ENCODE assay signal across 19 cellular contexts in genomic region chr18:24428709-24429108, GRCh38. TPM values are rescaled to one million over a fixed set of nuclear protein-coding genes. Genes with fewer than 3 reads are reported as not detected.
DNase-seq lines count a peak whose midpoint lies in the region; ATAC-seq, FAIRE-seq and TF ChIP-seq lines count a peak whose summit lies in the region.
"Had no signal": no experiment of that assay in that cellular context is flagged by ENCODE, and none has a peak within 500 bp of the region (broad histone marks: within the 10 kb centered on the region; RNA-seq: fewer than 3 reads in every experiment).

No MANE protein-coding gene starts in this region.

- dilution Hi-C loops in keratinocyte (cut with MboI; ENCODE audit: extremely low pct_ligation_motif_present, low sequenced_read_pairs): no loop called here

- peak overlapping the region; percentile 85; the same call in 1 of the 2 replicates for H3K4me2 ChIP-seq in KMS-11
- H3K4me2 ChIP-seq in SU-DHL-6 (ENCODE audit: low read depth, low read length, poor library complexity, severe bottlenecking): no peak overlapping the region
- H3K4me2 ChIP-seq in keratinocyte (ENCODE audit: control insufficient read depth, extremely low read depth, insufficient read depth, low read depth, low read length): no peak overlapping the region

- no peak overlapping the region for H3K27ac ChIP-seq in CD4-positive, CD25-positive, alpha-beta regulatory T cell (ENCODE audit: insufficient read depth, low read length, poor library complexity, severe bottlenecking)
- H3K27ac ChIP-seq in KMS-11 (no peak overlapping the region), SU-DHL-6 (ENCODE audit: low read depth, low read length) (no peak overlapping the region), keratinocyte (ENCODE audit: control insufficient read depth, insufficient read depth, low read length) (no peak overlapping the region)
- H3K27ac ChIP-seq: cardiac muscle cell, SK-N-MC, skin epidermis, thoracic aorta had no signal

- no peaks in the 10 kb centered on the region for H3K9me2 ChIP-seq in SU-DHL-6 (replicated peaks; ENCODE audit: insufficient read depth, low read length)

- ATAC-seq in CD4-positive, CD25-positive, alpha-beta regulatory T cell (ENCODE audit: low read depth in 2 of 2): no peak
- ATAC-seq in GM21825 (IDR thresholded peaks at IDR 0.05; ENCODE audit: unreplicated experiment): no peak
- no peak for ATAC-seq in GM19455 (IDR thresholded peaks at IDR 0.05; ENCODE audit: unreplicated experiment)

- H3K27ac Mint-ChIP-seq in CD4-positive, CD25-positive, alpha-beta regulatory T cell: no peak overlapping the region
- H3K27ac Mint-ChIP-seq: activated CD4-positive, alpha-beta T cell treated with anti-CD3 and anti-CD28 coated beads, Interleukin-2, amount 10 ng/mL, durations not matched to agents 24 days and 14 days had no signal

- peaks cover 8% of the 10 kb centered on the region for H3K27me3 ChIP-seq in CD4-positive, CD25-positive, alpha-beta regulatory T cell (ENCODE audit: control insufficient read depth, insufficient read depth, low read length)
- H3K27me3 ChIP-seq in KMS-11 (ENCODE audit: insufficient read depth, low read depth) (no peaks in the 10 kb centered on the region), SU-DHL-6 (ENCODE audit: low read length) (no peaks in the 10 kb centered on the region), keratinocyte (ENCODE audit: control insufficient read depth, extremely low read depth, insufficient read depth, low read length) (no peaks in the 10 kb centered on the region)

- peak; percentile 9 for FAIRE-seq in keratinocyte (lab: Jason Lieb, UNC)
- no peak for FAIRE-seq in frontal cortex (lab: Jason Lieb, UNC)

- H4K20me1 ChIP-seq in KMS-11 (ENCODE audit: insufficient read depth) (no peaks in the 10 kb centered on the region), SU-DHL-6 (ENCODE audit: low read depth, low read length) (no peaks in the 10 kb centered on the region), keratinocyte (ENCODE audit: control insufficient read depth, extremely low read depth, insufficient read depth, low read length) (no peaks in the 10 kb centered on the region)

- no peaks in the 10 kb centered on the region for H3K9me3 ChIP-seq in CD4-positive, CD25-positive, alpha-beta regulatory T cell (ENCODE audit: control insufficient read depth in 2 of 2, low read length in 2 of 2)
- H3K9me3 ChIP-seq in SU-DHL-6 (ENCODE audit: insufficient read depth, low read length): no peaks in the 10 kb centered on the region
- no peaks in the 10 kb centered on the region for H3K9me3 ChIP-seq in keratinocyte (ENCODE audit: control insufficient read depth, low read depth, low read length)
- H3K9me3 ChIP-seq: thoracic aorta had no signal

- no peaks in the 10 kb centered on the region for H3F3A ChIP-seq in SU-DHL-6 (ENCODE audit: insufficient read depth)

- peak overlapping the region; percentile 30 to 88 (median 69) for H3K4me3 Mint-ChIP-seq in CD4-positive, CD25-positive, alpha-beta regulatory T cell

- no peaks in the 10 kb centered on the region for H3K9me1 ChIP-seq in keratinocyte (ENCODE audit: control insufficient read depth, extremely low read depth, insufficient read depth, low read length)

- H3K4me1 Mint-ChIP-seq in CD4-positive, CD25-positive, alpha-beta regulatory T cell: peaks cover 11 to 28% (median 18%) of the 10 kb centered on the region in 4 donors

- H3K36me3 ChIP-seq in CD4-positive, CD25-positive, alpha-beta regulatory T cell (ENCODE audit: control insufficient read depth, insufficient read depth, low read length): no peaks in the 10 kb centered on the region
- H3K36me3 ChIP-seq in KMS-11 (ENCODE audit: insufficient read depth) (no peaks in the 10 kb centered on the region; the same call in 1 of the 2 replicates), SU-DHL-6 (ENCODE audit: low read length) (no peaks in the 10 kb centered on the region), keratinocyte (ENCODE audit: control insufficient read depth in 2 of 2, extremely low read depth in 1 of 2, insufficient read depth in 2 of 2, low read length in 2 of 2) (peaks cover 4 to 10% of the 10 kb centered on the region in 2 experiments)
- H3K36me3 ChIP-seq: cardiac muscle cell had no signal

- no peak overlapping the region for H2AFZ ChIP-seq in KMS-11 (ENCODE audit: low read depth)
- H2AFZ ChIP-seq in SU-DHL-6 (ENCODE audit: low read depth, low read length, severe bottlenecking): no peak overlapping the region
- no peak overlapping the region for H2AFZ ChIP-seq in keratinocyte (ENCODE audit: control insufficient read depth, low read length)

- H3K9me3 Mint-ChIP-seq in CD4-positive, CD25-positive, alpha-beta regulatory T cell: peaks cover 2 to 9% (median 6%) of the 10 kb centered on the region in 7 donors

- H3K9ac ChIP-seq in KMS-11 (no peak overlapping the region), SU-DHL-6 (ENCODE audit: low read length) (no peak overlapping the region), keratinocyte (ENCODE audit: control insufficient read depth, extremely low read depth, insufficient read depth, low read length) (no peak overlapping the region)

- peaks cover 19% of the 10 kb centered on the region for H3K27me3 Mint-ChIP-seq in CD4-positive, CD25-positive, alpha-beta regulatory T cell

- H3K4me3 ChIP-seq in CD4-positive, CD25-positive, alpha-beta regulatory T cell (ENCODE audit: low read depth, low read length): no peak overlapping the region
- H3K4me3 ChIP-seq in KMS-11 (IDR thresholded peaks at IDR 0.05; ENCODE audit: insufficient read depth, low read depth, low read length): no peak overlapping the region
- H3K4me3 ChIP-seq in SU-DHL-6 (ENCODE audit: insufficient read depth, low read length, poor library complexity, severe bottlenecking): no peak overlapping the region
- no peak overlapping the region for H3K4me3 ChIP-seq in keratinocyte (ENCODE audit: control insufficient read depth in 2 of 3, extremely low read depth in 1 of 3, insufficient read depth in 2 of 3, low read depth in 1 of 3, low read length in 3 of 3)
- H3K4me3 ChIP-seq: skin epidermis, thoracic aorta had no signal

- H3K79me2 ChIP-seq in KMS-11 (ENCODE audit: insufficient read depth, low read depth) (peaks cover 16% of the 10 kb centered on the region; the same call in 1 of the 2 replicates), SU-DHL-6 (ENCODE audit: insufficient read depth, low read length) (no peaks in the 10 kb centered on the region), keratinocyte (ENCODE audit: control insufficient read depth, insufficient read depth, low read length) (peaks cover 13% of the 10 kb centered on the region)

- TF ChIP-seq CTCF in KMS-11 (conservative IDR thresholded peaks at IDR 0.05; ENCODE audit: low read depth, low read length): no peak
- peak; percentile 15 for TF ChIP-seq CTCF in SU-DHL-6 (IDR thresholded peaks at IDR 0.05; ENCODE audit: insufficient read depth, low read length, poor library complexity, severe bottlenecking)
- peak in 2 of 3 experiments; percentile 28 to 35 for TF ChIP-seq CTCF in keratinocyte (optimal IDR thresholded peaks at IDR 0.05 in 1 of 3, IDR thresholded peaks at IDR 0.05 in 1 of 3, conservative IDR thresholded peaks at IDR 0.05 in 1 of 3; ENCODE audit: extremely low read depth in 1 of 3, insufficient read depth in 2 of 3, low read length in 3 of 3)

- H3K4me1 ChIP-seq in CD4-positive, CD25-positive, alpha-beta regulatory T cell (ENCODE audit: control insufficient read depth, insufficient read depth, low read length, poor library complexity, severe bottlenecking): peaks cover 10% of the 10 kb centered on the region
- H3K4me1 ChIP-seq in KMS-11 (ENCODE audit: low read depth, poor library complexity, severe bottlenecking) (peaks cover 22% of the 10 kb centered on the region), keratinocyte (ENCODE audit: control insufficient read depth, extremely low read depth, insufficient read depth, low read length) (peaks cover 12% of the 10 kb centered on the region)

- no peak for DNase-seq in CD4-positive, CD25-positive, alpha-beta regulatory T cell
- no peak for DNase-seq in keratinocyte (ENCODE audit: low read depth, low spot score)
- no peak for DNase-seq in frontal cortex (ENCODE audit: low spot score in 2 of 2)
- DNase-seq in amygdala (lab: John Stamatoyannopoulos, UW): no peak
- DNase-seq: activated CD4-positive, alpha-beta T cell treated with anti-CD3 and anti-CD28 coated beads, Interleukin-2, amount 10 ng/mL, durations not matched to agents 24 days and 14 days; activated naive CD4-positive, alpha-beta T cell treated with anti-CD3 and anti-CD28 coated beads, Interleukin-2, amount 50 U/mL, for 16 hours; activated T-cell treated with anti-CD3 and anti-CD28 coated beads, Interleukin-2, amount 50 U/mL, for 1 hour; effector CD4-positive, alpha-beta T cell; IMR-90; NCI-H1092 treated with DMSO at 0.1 percent for 48 hours; NCI-H345 had no signal

- peaks cover 25% of the 10 kb centered on the region for H3K36me3 Mint-ChIP-seq in CD4-positive, CD25-positive, alpha-beta regulatory T cell

RNA-seq across cellular contexts. Expression of gene IMPACT, which starts 2.2 kb away (rescaled TPM):
- 12.2 TPM for total RNA-seq in CD4-positive, CD25-positive, alpha-beta regulatory T cell
- polyA plus RNA-seq in CD4-positive, CD25-positive, alpha-beta regulatory T cell: 10 to 100 TPM; 11.8 to 19.3 (median 15.4) TPM
- 18.8 to 35.3 TPM (median 23.7 TPM) in 3 replicates for polyA plus RNA-seq in keratinocyte
- 95.5 TPM for polyA plus RNA-seq in keratinocyte (2011; ENCODE audit: low read depth)
- 21.6 and 39.5 TPM in 2 replicates for polyA plus RNA-seq in keratinocyte (2011; cell fraction: cytosol; rRNA removed)
- 14.3 and 17.9 TPM in 2 replicates for polyA plus RNA-seq in keratinocyte (2011; cell fraction: nucleus; rRNA removed)
- 26.2 and 26.3 TPM in 2 replicates for polyA plus RNA-seq in keratinocyte (2012; ENCODE audit: low replicate concordance)
- 2.2 to 20.0 TPM (median 13.4 TPM) in 3 replicates for polyA minus RNA-seq in keratinocyte
- polyA minus RNA-seq in keratinocyte (2011; cell fraction: cytosol; rRNA and poly(A)+ RNA removed): 14.4 TPM
- 4.1 and 9.5 TPM in 2 replicates for polyA minus RNA-seq in keratinocyte (2011; cell fraction: nucleus; rRNA and poly(A)+ RNA removed)
- 26.5 TPM for total RNA-seq in frontal cortex

RNA-seq across cellular contexts. Expression of gene OSBPL1A, which starts 31.1 kb away (rescaled TPM):
- total RNA-seq in CD4-positive, CD25-positive, alpha-beta regulatory T cell: 2.7 TPM
- 1 to 10 TPM in 2 of 4 donors, under 1 TPM in 2; 0.40 to 5.8 (median 1.5) TPM for polyA plus RNA-seq in CD4-positive, CD25-positive, alpha-beta regulatory T cell
- polyA plus RNA-seq in keratinocyte: 16.0 to 26.2 TPM (median 17.7 TPM) in 3 replicates
- polyA plus RNA-seq in keratinocyte (2011; ENCODE audit: low read depth): 148 TPM
- polyA plus RNA-seq in keratinocyte (2011; cell fraction: cytosol; rRNA removed): 20.5 and 33.5 TPM in 2 replicates
- 19.3 and 20.9 TPM in 2 replicates for polyA plus RNA-seq in keratinocyte (2011; cell fraction: nucleus; rRNA removed)
- polyA plus RNA-seq in keratinocyte (2012; ENCODE audit: low replicate concordance): 17.4 and 34.2 TPM in 2 replicates
- 14.0 to 28.3 TPM (median 27.6 TPM) in 3 replicates for polyA minus RNA-seq in keratinocyte
- 19.6 TPM for polyA minus RNA-seq in keratinocyte (2011; cell fraction: cytosol; rRNA and poly(A)+ RNA removed)
- 12.1 and 18.3 TPM in 2 replicates for polyA minus RNA-seq in keratinocyte (2011; cell fraction: nucleus; rRNA and poly(A)+ RNA removed)
- 42.8 TPM for total RNA-seq in frontal cortex

RNA-seq across cellular contexts. Expression of gene HRH4, which starts 31.7 kb away (rescaled TPM):
- 0.39 TPM for total RNA-seq in CD4-positive, CD25-positive, alpha-beta regulatory T cell
- 1 to 10 TPM in 2 of 4 donors, under 1 TPM in 2; 0.18 to 1.5 (median 1.1) TPM for polyA plus RNA-seq in CD4-positive, CD25-positive, alpha-beta regulatory T cell
- polyA plus RNA-seq in keratinocyte: 0.01 to 0.15 TPM (median 0.03 TPM) in 3 replicates
- not detected for polyA plus RNA-seq in keratinocyte (2011; ENCODE audit: low read depth)
- 0.02 and 0.03 TPM in 2 replicates for polyA plus RNA-seq in keratinocyte (2011; cell fraction: cytosol; rRNA removed)
- 0.15 and 0.19 TPM in 2 replicates for polyA plus RNA-seq in keratinocyte (2011; cell fraction: nucleus; rRNA removed)
- 0.13 TPM in 1 of 2 replicates, not detected in the other for polyA plus RNA-seq in keratinocyte (2012; ENCODE audit: low replicate concordance)
- polyA minus RNA-seq in keratinocyte: 0.13 TPM in 1 of 3 replicates, not detected in the others
- polyA minus RNA-seq in keratinocyte (2011; cell fraction: cytosol; rRNA and poly(A)+ RNA removed): not detected
- polyA minus RNA-seq in keratinocyte (2011; cell fraction: nucleus; rRNA and poly(A)+ RNA removed): 0.11 and 0.23 TPM in 2 replicates
- not detected for total RNA-seq in frontal cortex
- total RNA-seq: IMR-90 had no signal
- polyA plus RNA-seq: cardiac muscle cell, IMR-90 had no signal

Comparison
In these comparisons a context has a peak if more than half of its experiments do, and no peak if none do; other contexts are left out.
1. RNA of gene OSBPL1A, which starts 31.1 kb away (total RNA-seq): 42.8 TPM in frontal cortex (single experiment); 2.7 TPM in CD4-positive, CD25-positive, alpha-beta regulatory T cell (single experiment); every median in the first group is over 10 times any median in the second.